In the genomic region with DNA sequence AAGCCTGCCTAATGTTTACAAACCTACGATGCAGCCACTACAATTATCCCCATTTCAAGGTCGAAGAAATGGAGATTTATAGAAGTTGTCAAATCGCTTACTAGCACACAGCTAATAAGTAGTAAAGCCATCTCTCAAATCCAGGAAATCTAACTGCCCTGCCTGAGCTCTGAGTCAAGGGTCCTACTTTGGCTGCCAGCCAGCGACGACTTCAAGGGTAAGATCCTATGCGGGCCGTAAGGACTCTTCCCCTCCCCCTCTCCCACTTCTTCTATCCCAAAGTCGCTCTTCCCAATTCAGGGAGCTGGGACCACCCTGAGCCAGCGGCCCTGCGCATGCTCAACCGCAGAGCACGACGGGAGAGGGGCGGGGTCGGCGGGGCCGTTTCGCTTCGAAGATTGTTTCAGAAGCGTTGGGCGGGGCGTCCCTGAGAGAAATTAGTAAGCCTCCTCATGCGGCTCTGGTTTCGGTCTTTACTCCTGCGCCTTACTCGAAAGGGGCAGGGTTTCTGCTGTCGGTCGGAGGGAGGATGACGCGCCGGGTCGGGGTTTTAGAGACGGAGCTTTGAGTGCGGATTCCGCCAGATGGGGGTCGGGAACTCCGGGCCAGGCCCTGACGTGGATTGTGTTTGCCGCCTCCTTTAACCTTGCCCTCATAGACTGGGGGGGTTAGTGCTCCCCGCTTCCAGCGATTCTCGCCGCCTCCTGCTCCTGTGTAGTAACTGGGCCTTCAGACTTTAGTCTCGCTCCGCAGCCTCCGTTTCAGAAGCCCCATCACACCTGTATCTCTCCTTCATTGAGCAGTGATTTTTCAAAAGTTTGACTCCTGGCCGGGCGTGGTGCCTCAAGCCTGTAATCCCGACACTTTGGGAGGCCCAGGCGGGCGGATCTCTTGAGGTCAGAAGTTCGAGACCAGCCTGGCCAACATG, we compare ENCODE assay signal across 1 cellular context.
TF ChIP-seq lines count a peak whose summit lies in the region.

A gene (plus strand): TSS at position 383 of the 928 bp plus-strand sequence. CDS start 14,603 bp downstream, outside the sequence.

TF ChIP-seq in K562, 482 proteins besides CTCF, POLR2A, EP300 and RAD21 (continued from another document and continues in another):
- TF ChIP-seq, protein P1, sequence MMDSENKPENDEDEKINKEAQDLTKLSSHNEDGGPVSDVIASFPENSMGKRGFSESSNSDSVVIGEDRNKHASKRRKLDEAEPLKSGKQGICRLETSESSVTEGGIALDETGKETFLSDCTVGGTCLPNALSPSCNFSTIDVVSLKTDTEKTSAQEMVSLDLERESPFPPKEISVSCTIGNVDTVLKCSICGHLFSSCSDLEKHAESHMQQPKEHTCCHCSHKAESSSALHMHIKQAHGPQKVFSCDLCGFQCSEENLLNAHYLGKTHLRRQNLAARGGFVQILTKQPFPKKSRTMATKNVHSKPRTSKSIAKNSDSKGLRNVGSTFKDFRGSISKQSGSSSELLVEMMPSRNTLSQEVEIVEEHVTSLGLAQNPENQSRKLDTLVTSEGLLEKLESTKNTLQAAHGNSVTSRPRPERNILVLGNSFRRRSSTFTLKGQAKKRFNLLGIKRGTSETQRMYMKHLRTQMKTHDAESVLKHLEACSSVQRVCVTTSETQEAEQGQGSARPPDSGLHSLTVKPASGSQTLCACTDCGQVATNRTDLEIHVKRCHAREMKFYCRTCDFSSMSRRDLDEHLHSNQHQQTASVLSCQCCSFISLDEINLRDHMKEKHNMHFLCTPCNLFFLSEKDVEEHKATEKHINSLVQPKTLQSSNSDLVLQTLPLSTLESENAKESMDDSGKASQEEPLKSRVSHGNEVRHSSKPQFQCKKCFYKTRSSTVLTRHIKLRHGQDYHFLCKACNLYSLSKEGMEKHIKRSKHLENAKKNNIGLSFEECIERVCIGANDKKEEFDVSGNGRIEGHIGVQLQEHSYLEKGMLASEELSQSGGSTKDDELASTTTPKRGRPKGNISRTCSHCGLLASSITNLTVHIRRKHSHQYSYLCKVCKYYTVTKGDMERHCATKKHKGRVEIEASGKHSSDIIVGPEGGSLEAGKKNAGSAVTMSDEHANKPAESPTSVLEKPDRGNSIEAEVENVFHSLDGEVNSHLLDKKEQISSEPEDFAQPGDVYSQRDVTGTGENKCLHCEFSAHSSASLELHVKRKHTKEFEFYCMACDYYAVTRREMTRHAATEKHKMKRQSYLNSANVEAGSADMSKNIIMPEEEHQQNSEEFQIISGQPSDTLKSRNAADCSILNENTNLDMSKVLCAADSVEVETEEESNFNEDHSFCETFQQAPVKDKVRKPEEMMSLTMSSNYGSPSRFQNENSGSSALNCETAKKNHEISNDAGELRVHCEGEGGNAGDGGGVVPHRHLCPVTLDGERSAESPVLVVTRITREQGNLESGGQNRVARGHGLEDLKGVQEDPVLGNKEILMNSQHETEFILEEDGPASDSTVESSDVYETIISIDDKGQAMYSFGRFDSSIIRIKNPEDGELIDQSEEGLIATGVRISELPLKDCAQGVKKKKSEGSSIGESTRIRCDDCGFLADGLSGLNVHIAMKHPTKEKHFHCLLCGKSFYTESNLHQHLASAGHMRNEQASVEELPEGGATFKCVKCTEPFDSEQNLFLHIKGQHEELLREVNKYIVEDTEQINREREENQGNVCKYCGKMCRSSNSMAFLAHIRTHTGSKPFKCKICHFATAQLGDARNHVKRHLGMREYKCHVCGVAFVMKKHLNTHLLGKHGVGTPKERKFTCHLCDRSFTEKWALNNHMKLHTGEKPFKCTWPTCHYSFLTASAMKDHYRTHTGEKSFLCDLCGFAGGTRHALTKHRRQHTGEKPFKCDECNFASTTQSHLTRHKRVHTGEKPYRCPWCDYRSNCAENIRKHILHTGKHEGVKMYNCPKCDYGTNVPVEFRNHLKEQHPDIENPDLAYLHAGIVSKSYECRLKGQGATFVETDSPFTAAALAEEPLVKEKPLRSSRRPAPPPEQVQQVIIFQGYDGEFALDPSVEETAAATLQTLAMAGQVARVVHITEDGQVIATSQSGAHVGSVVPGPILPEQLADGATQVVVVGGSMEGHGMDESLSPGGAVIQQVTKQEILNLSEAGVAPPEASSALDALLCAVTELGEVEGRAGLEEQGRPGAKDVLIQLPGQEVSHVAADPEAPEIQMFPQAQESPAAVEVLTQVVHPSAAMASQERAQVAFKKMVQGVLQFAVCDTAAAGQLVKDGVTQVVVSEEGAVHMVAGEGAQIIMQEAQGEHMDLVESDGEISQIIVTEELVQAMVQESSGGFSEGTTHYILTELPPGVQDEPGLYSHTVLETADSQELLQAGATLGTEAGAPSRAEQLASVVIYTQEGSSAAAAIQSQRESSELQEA (IDR thresholded peaks at IDR 0.05; ENCODE audit: low read depth) = no peak
- TF ChIP-seq RHOXF2B (CRISPR knock-in tag; conservative IDR thresholded peaks at IDR 0.05) = 0 out of 2 replicates have a peak, but pooled peaks have one; percentile 74
- TF ChIP-seq MAZ (CRISPR knock-in tag; conservative IDR thresholded peaks at IDR 0.05 in 1 of 2, IDR thresholded peaks at IDR 0.05 in 1 of 2) = peak; percentile 46 to 73; a peak in 3 of 4 replicates
- TF ChIP-seq RCOR1 (IDR thresholded peaks at IDR 0.05; ENCODE audit: borderline replicate concordance in 1 of 2, low read depth in 2 of 2, low read length in 2 of 2) = 0 out of 4 replicates have a peak, but pooled peaks of 1 of the 2 experiments have one; percentile 5
- TF ChIP-seq, protein P2, sequence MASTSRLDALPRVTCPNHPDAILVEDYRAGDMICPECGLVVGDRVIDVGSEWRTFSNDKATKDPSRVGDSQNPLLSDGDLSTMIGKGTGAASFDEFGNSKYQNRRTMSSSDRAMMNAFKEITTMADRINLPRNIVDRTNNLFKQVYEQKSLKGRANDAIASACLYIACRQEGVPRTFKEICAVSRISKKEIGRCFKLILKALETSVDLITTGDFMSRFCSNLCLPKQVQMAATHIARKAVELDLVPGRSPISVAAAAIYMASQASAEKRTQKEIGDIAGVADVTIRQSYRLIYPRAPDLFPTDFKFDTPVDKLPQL (IDR thresholded peaks at IDR 0.05; ENCODE audit: extremely low read depth, insufficient read length) = no peak
- peak; percentile 95 for TF ChIP-seq EP400 (IDR thresholded peaks at IDR 0.05)
- TF ChIP-seq DIDO1 (tag; IDR thresholded peaks at IDR 0.05; ENCODE audit: low read depth) = peak; percentile 39; the same call in 1 of the 2 replicates
- TF ChIP-seq ZNF77 (CRISPR knock-in tag; IDR thresholded peaks at IDR 0.05) = no peak
- TF ChIP-seq ATF1 (CRISPR knock-in tag; IDR thresholded peaks at IDR 0.05) = no peak
- peak; percentile 81 for TF ChIP-seq ATF1 (tag; IDR thresholded peaks at IDR 0.05)
- TF ChIP-seq, protein P3, sequence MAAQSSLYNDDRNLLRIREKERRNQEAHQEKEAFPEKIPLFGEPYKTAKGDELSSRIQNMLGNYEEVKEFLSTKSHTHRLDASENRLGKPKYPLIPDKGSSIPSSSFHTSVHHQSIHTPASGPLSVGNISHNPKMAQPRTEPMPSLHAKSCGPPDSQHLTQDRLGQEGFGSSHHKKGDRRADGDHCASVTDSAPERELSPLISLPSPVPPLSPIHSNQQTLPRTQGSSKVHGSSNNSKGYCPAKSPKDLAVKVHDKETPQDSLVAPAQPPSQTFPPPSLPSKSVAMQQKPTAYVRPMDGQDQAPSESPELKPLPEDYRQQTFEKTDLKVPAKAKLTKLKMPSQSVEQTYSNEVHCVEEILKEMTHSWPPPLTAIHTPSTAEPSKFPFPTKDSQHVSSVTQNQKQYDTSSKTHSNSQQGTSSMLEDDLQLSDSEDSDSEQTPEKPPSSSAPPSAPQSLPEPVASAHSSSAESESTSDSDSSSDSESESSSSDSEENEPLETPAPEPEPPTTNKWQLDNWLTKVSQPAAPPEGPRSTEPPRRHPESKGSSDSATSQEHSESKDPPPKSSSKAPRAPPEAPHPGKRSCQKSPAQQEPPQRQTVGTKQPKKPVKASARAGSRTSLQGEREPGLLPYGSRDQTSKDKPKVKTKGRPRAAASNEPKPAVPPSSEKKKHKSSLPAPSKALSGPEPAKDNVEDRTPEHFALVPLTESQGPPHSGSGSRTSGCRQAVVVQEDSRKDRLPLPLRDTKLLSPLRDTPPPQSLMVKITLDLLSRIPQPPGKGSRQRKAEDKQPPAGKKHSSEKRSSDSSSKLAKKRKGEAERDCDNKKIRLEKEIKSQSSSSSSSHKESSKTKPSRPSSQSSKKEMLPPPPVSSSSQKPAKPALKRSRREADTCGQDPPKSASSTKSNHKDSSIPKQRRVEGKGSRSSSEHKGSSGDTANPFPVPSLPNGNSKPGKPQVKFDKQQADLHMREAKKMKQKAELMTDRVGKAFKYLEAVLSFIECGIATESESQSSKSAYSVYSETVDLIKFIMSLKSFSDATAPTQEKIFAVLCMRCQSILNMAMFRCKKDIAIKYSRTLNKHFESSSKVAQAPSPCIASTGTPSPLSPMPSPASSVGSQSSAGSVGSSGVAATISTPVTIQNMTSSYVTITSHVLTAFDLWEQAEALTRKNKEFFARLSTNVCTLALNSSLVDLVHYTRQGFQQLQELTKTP (IDR thresholded peaks at IDR 0.05; ENCODE audit: low read depth in 1 of 2, partially characterized antibody in 2 of 2) = peak; percentile 55 to 77
- TF ChIP-seq SMARCB1 (IDR thresholded peaks at IDR 0.05; ENCODE audit: insufficient read length, low read depth) = no peak
- TF ChIP-seq PYGO2 (tag; IDR thresholded peaks at IDR 0.05) = 0 out of 2 replicates have a peak, but pooled peaks have one; percentile 28
- TF ChIP-seq PHTF2 (CRISPR knock-in tag; IDR thresholded peaks at IDR 0.05) = no peak
- no peak for TF ChIP-seq DACH1 (IDR thresholded peaks at IDR 0.05; ENCODE audit: partially characterized antibody)
- TF ChIP-seq SNRNP70 (optimal IDR thresholded peaks at IDR 0.05; ENCODE audit: low read depth, low read length) = no peak
- TF ChIP-seq, protein P4, sequence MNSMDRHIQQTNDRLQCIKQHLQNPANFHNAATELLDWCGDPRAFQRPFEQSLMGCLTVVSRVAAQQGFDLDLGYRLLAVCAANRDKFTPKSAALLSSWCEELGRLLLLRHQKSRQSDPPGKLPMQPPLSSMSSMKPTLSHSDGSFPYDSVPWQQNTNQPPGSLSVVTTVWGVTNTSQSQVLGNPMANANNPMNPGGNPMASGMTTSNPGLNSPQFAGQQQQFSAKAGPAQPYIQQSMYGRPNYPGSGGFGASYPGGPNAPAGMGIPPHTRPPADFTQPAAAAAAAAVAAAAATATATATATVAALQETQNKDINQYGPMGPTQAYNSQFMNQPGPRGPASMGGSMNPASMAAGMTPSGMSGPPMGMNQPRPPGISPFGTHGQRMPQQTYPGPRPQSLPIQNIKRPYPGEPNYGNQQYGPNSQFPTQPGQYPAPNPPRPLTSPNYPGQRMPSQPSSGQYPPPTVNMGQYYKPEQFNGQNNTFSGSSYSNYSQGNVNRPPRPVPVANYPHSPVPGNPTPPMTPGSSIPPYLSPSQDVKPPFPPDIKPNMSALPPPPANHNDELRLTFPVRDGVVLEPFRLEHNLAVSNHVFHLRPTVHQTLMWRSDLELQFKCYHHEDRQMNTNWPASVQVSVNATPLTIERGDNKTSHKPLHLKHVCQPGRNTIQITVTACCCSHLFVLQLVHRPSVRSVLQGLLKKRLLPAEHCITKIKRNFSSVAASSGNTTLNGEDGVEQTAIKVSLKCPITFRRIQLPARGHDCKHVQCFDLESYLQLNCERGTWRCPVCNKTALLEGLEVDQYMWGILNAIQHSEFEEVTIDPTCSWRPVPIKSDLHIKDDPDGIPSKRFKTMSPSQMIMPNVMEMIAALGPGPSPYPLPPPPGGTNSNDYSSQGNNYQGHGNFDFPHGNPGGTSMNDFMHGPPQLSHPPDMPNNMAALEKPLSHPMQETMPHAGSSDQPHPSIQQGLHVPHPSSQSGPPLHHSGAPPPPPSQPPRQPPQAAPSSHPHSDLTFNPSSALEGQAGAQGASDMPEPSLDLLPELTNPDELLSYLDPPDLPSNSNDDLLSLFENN (IDR thresholded peaks at IDR 0.05; ENCODE audit: low read depth in 2 of 2, low read length in 2 of 2) = peak in 1 of 2 experiments; percentile 63; a peak in 1 of 4 replicates
- TF ChIP-seq, protein P5, sequence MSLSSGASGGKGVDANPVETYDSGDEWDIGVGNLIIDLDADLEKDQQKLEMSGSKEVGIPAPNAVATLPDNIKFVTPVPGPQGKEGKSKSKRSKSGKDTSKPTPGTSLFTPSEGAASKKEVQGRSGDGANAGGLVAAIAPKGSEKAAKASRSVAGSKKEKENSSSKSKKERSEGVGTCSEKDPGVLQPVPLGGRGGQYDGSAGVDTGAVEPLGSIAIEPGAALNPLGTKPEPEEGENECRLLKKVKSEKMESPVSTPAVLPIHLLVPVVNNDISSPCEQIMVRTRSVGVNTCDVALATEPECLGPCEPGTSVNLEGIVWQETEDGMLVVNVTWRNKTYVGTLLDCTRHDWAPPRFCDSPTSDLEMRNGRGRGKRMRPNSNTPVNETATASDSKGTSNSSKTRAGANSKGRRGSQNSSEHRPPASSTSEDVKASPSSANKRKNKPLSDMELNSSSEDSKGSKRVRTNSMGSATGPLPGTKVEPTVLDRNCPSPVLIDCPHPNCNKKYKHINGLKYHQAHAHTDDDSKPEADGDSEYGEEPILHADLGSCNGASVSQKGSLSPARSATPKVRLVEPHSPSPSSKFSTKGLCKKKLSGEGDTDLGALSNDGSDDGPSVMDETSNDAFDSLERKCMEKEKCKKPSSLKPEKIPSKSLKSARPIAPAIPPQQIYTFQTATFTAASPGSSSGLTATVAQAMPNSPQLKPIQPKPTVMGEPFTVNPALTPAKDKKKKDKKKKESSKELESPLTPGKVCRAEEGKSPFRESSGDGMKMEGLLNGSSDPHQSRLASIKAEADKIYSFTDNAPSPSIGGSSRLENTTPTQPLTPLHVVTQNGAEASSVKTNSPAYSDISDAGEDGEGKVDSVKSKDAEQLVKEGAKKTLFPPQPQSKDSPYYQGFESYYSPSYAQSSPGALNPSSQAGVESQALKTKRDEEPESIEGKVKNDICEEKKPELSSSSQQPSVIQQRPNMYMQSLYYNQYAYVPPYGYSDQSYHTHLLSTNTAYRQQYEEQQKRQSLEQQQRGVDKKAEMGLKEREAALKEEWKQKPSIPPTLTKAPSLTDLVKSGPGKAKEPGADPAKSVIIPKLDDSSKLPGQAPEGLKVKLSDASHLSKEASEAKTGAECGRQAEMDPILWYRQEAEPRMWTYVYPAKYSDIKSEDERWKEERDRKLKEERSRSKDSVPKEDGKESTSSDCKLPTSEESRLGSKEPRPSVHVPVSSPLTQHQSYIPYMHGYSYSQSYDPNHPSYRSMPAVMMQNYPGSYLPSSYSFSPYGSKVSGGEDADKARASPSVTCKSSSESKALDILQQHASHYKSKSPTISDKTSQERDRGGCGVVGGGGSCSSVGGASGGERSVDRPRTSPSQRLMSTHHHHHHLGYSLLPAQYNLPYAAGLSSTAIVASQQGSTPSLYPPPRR (CRISPR knock-in tag; IDR thresholded peaks at IDR 0.05; ENCODE audit: borderline replicate concordance) = 0 out of 2 replicates have a peak, but pooled peaks have one; percentile 48
- TF ChIP-seq, protein P6, sequence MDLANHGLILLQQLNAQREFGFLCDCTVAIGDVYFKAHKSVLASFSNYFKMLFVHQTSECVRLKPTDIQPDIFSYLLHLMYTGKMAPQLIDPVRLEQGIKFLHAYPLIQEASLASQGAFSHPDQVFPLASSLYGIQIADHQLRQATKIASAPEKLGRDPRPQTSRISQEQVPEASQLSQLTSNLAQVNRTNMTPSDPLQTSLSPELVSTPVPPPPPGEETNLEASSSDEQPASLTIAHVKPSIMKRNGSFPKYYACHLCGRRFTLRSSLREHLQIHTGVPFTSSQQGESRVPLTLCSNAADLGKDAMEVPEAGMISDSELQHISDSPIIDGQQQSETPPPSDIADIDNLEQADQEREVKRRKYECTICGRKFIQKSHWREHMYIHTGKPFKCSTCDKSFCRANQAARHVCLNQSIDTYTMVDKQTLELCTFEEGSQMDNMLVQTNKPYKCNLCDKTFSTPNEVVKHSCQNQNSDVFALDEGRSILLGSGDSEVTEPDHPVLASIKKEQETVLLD (IDR thresholded peaks at IDR 0.05) = peak; percentile 95
- no peak for TF ChIP-seq ZNF24 (IDR thresholded peaks at IDR 0.05)
